Comparison of ENCODE assay signal across 23 cellular contexts in genomic region chr2:119219873-119220272, GRCh38. TPM values are rescaled to one million over a fixed set of nuclear protein-coding genes. Genes with fewer than 3 reads are reported as not detected.
DNase-seq lines count a peak whose midpoint lies in the region; ATAC-seq and TF ChIP-seq lines count a peak whose summit lies in the region.
"Had no signal": no experiment of that assay in that cellular context is flagged by ENCODE, and none has a peak within 500 bp of the region (broad histone marks: within the 10 kb centered on the region; RNA-seq: fewer than 3 reads in every experiment).

No MANE protein-coding gene starts in this region.

- CTCF ChIA-PET in HEK293 (lab: Yijun Ruan, JAX): interaction anchor here (0.5 to 6.0 kb wide), 22 partner anchors 9 to 822 kb away, joined by 3 to 53 read pairs (median 4); no protein-coding TSS in a partner anchor

- no peak for TF ChIP-seq CTCF in HEK293 (tag by site-specific recombination; IDR thresholded peaks at IDR 0.05)
- no peak for TF ChIP-seq CTCF in fibroblast of the aortic adventitia (IDR thresholded peaks at IDR 0.05; ENCODE audit: insufficient read depth, low read length)

- H3K4me1 ChIP-seq in HEK293 (ENCODE audit: control insufficient read depth, insufficient read depth, low read length) (peaks cover 15% of the 10 kb centered on the region), adipocyte (ENCODE audit: control insufficient read depth, insufficient read depth, low read length) (peaks cover 7% of the 10 kb centered on the region)
- H3K4me1 ChIP-seq: BE2C had no signal

- H3K27me3 Mint-ChIP-seq in activated T-cell treated with anti-CD3 and anti-CD28 coated beads, Interleukin-2, amount 50 U/mL, for 24 hours: peaks cover 43% of the 10 kb centered on the region

- peak; percentile 30 for DNase-seq in NCI-H510A treated with DMSO at 0.1 percent for 48 hours (lab: John Stamatoyannopoulos, UW)
- DNase-seq in NCI-H510A (lab: John Stamatoyannopoulos, UW): no peak
- DNase-seq in adipocyte (ENCODE audit: low read depth): peak; percentile 6
- peak; percentile 50 for DNase-seq in fibroblast of the aortic adventitia (ENCODE audit: low read depth)
- no peak for DNase-seq in activated T-cell treated with anti-CD3 and anti-CD28 coated beads, Interleukin-2, amount 50 U/mL, for 24 hours
- DNase-seq: 8988T; BE2C; Caco-2; CD4-positive, alpha-beta T cell; DMS153; GF-D8; GM23248; HCEC 1CT; NCI-H1436; NCI-H2029; NCI-H446; NCI-H774; PC-9 had no signal

- no peaks in the 10 kb centered on the region for H3K27me3 ChIP-seq in adipocyte (replicated peaks; ENCODE audit: control insufficient read depth, insufficient read depth, low read length)
- H3K27me3 ChIP-seq: BE2C had no signal

- no peak overlapping the region for H3K27ac ChIP-seq in HEK293 (ENCODE audit: extremely low read depth, low read depth, low read length)
- H3K27ac ChIP-seq: GM23248, PC-9 had no signal

- no peaks in the 10 kb centered on the region for H3K9me3 Mint-ChIP-seq in activated T-cell treated with anti-CD3 and anti-CD28 coated beads, Interleukin-2, amount 50 U/mL, for 24 hours
- H3K9me3 Mint-ChIP-seq: CD4-positive, alpha-beta T cell had no signal

- H3K9ac ChIP-seq in adipocyte (ENCODE audit: low read length): no peak overlapping the region
- H3K9ac ChIP-seq: GM23248 had no signal

- H3K9me3 ChIP-seq in HEK293 (ENCODE audit: control insufficient read depth, insufficient read depth, low read depth, low read length) (no peaks in the 10 kb centered on the region), adipocyte (ENCODE audit: control insufficient read depth, low read length) (no peaks in the 10 kb centered on the region)
- H3K9me3 ChIP-seq: BE2C, Caco-2 had no signal

- POLR2A ChIA-PET in HEK293 (lab: Yijun Ruan, JAX): interaction anchor here (0.7 to 1.1 kb wide), 2 partner anchors 18 to 40 kb away, joined by 3 to 5 read pairs; no protein-coding TSS in a partner anchor

- no peaks in the 10 kb centered on the region for H3K4me1 Mint-ChIP-seq in activated T-cell treated with anti-CD3 and anti-CD28 coated beads, Interleukin-2, amount 50 U/mL, for 24 hours (ENCODE audit: low read depth)

- no peak overlapping the region for H3K4me3 Mint-ChIP-seq in activated T-cell treated with anti-CD3 and anti-CD28 coated beads, Interleukin-2, amount 50 U/mL, for 24 hours
- H3K4me3 Mint-ChIP-seq: CD4-positive, alpha-beta T cell had no signal

- ATAC-seq in HG02852 (IDR thresholded peaks at IDR 0.05; ENCODE audit: unreplicated experiment): no peak
- no peak for ATAC-seq in GM21825 (IDR thresholded peaks at IDR 0.05; ENCODE audit: unreplicated experiment)
- ATAC-seq: GM12878, K562 had no signal

- H3K27ac Mint-ChIP-seq in activated T-cell treated with anti-CD3 and anti-CD28 coated beads, Interleukin-2, amount 50 U/mL, for 24 hours: no peak overlapping the region
- H3K27ac Mint-ChIP-seq: CD4-positive, alpha-beta T cell had no signal

- no peak overlapping the region for H3K4me3 ChIP-seq in HEK293 (ENCODE audit: low read depth, low read length)
- no peak overlapping the region for H3K4me3 ChIP-seq in adipocyte (ENCODE audit: low read length)
- no peak overlapping the region for H3K4me3 ChIP-seq in fibroblast of the aortic adventitia (ENCODE audit: low read depth, low read length)
- H3K4me3 ChIP-seq: GM12878, GM23248, K562, PC-9 had no signal

- no peaks in the 10 kb centered on the region for H3K36me3 Mint-ChIP-seq in activated T-cell treated with anti-CD3 and anti-CD28 coated beads, Interleukin-2, amount 50 U/mL, for 24 hours (ENCODE audit: low read depth)

- H3K36me3 ChIP-seq in HEK293 (ENCODE audit: control insufficient read depth in 2 of 2, insufficient read depth in 1 of 2, low read length in 2 of 2): no peaks in the 10 kb centered on the region
- H3K36me3 ChIP-seq in adipocyte (ENCODE audit: control insufficient read depth, insufficient read depth, low read length, severe bottlenecking): no peaks in the 10 kb centered on the region
- H3K36me3 ChIP-seq: BE2C had no signal

TF ChIP-seq in HEK293, 187 proteins besides CTCF, POLR2A, EP300 and RAD21:
- no peak for TF ChIP-seq SCRT1 (tag by site-specific recombination; IDR thresholded peaks at IDR 0.05; ENCODE audit: borderline replicate concordance)
- TF ChIP-seq SALL2 (tag by site-specific recombination; IDR thresholded peaks at IDR 0.05; ENCODE audit: borderline replicate concordance): no peak
- TF ChIP-seq OVOL3 (tag by site-specific recombination; IDR thresholded peaks at IDR 0.05): no peak
- TF ChIP-seq ZNF239 (tag by site-specific recombination; IDR thresholded peaks at IDR 0.05): no peak
- peak; percentile 29; the same call in 1 of the 2 replicates for TF ChIP-seq PRDM10 (tag by site-specific recombination; IDR thresholded peaks at IDR 0.05)
- no peak for TF ChIP-seq ZNF48 (tag by site-specific recombination; IDR thresholded peaks at IDR 0.05)
- TF ChIP-seq ZNF629 (tag by site-specific recombination; IDR thresholded peaks at IDR 0.05): no peak
- TF ChIP-seq GLIS2 (tag by site-specific recombination; IDR thresholded peaks at IDR 0.05): no peak
- TF ChIP-seq ELK4 (IDR thresholded peaks at IDR 0.05; ENCODE audit: borderline replicate concordance, low read depth, low read length): no peak
- peak; percentile 60; the same call in 1 of the 2 replicates for TF ChIP-seq ZNF394 (tag by site-specific recombination; IDR thresholded peaks at IDR 0.05; ENCODE audit: borderline replicate concordance)

RNA-seq across cellular contexts. Expression of gene STEAP3, which starts 3.8 kb away (rescaled TPM):
- 7.0 and 50.9 TPM in 2 replicates for total RNA-seq in fibroblast of the aortic adventitia (ENCODE audit: low replicate concordance)
- total RNA-seq: CD4-positive, alpha-beta T cell had no signal

Comparison
In these comparisons a context has a peak if more than half of its experiments do, and no peak if none do; other contexts are left out.
1. DNase-seq: peak in NCI-H510A treated with DMSO at 0.1 percent for 48 hours (single experiment), adipocyte (single experiment) and fibroblast of the aortic adventitia (single experiment); none in NCI-H510A (single experiment) and activated T-cell treated with anti-CD3 and anti-CD28 coated beads, Interleukin-2, amount 50 U/mL, for 24 hours (single experiment).